8 cellular contexts compared by ENCODE assay signal in genomic region chr10:114404171-114405010, GRCh38. TPM values are rescaled to one million over a fixed set of nuclear protein-coding genes. Genes with fewer than 3 reads are reported as not detected.
DNase-seq lines count a peak whose midpoint lies in the region; ATAC-seq and TF ChIP-seq lines count a peak whose summit lies in the region.

Gene AFAP1L2, minus strand, starts transcription at chr10:114404502. Its CDS starts 47 bp downstream, at chr10:114404455.

- H3K27ac ChIP-seq in RWPE2 (ENCODE audit: poor library complexity, severe bottlenecking), result peak within 1 kb of the TSS; percentile 40
- no peak within 1 kb of the TSS for H3K27ac ChIP-seq in osteoblast (ENCODE audit: low read depth, low read length)

- no peak for TF ChIP-seq CTCF in RWPE2 (IDR thresholded peaks at IDR 0.05; ENCODE audit: poor library complexity, severe bottlenecking)
- TF ChIP-seq CTCF in foreskin fibroblast (IDR thresholded peaks at IDR 0.05; ENCODE audit: low read depth, low read length), result no peak
- TF ChIP-seq CTCF in osteoblast (IDR thresholded peaks at IDR 0.05; ENCODE audit: extremely low read depth, low read depth, low read length), result no peak

- H2AFZ ChIP-seq in osteoblast (ENCODE audit: low read length), result no peak within 1 kb of the TSS

- no peaks in the 10 kb centered on the region for H3K9me3 ChIP-seq in RWPE2 (ENCODE audit: severe bottlenecking)
- H3K9me3 ChIP-seq in osteoblast (ENCODE audit: low read depth, low read length), result no peaks in the 10 kb centered on the region

- H3K27me3 ChIP-seq in RWPE2 (ENCODE audit: insufficient read depth, poor library complexity, severe bottlenecking) (no peaks in the 10 kb centered on the region), osteoblast (ENCODE audit: insufficient read depth, low read length) (peaks cover 42% of the 10 kb centered on the region)

- peak within 1 kb of the TSS; percentile 48 for H3K4me3 ChIP-seq in RWPE2 (ENCODE audit: severe bottlenecking)
- peak within 1 kb of the TSS; percentile 20 to 35 for H3K4me3 ChIP-seq in foreskin fibroblast (ENCODE audit: low read depth in 1 of 2, low read length in 2 of 2)
- H3K4me3 ChIP-seq in osteoblast (ENCODE audit: insufficient read depth, low read length), result no peak within 1 kb of the TSS

- H3K79me2 ChIP-seq in osteoblast (ENCODE audit: insufficient read depth, low read length), result no peaks in the 10 kb centered on the region

- no peaks in the 10 kb centered on the region for H3K36me3 ChIP-seq in RWPE2 (ENCODE audit: low read depth)
- H3K36me3 ChIP-seq in osteoblast (ENCODE audit: insufficient read depth, low read length), result no peaks in the 10 kb centered on the region

- ATAC-seq in GM19351 (IDR thresholded peaks at IDR 0.05; ENCODE audit: unreplicated experiment), result peak; percentile 41
- peak; percentile 68 for ATAC-seq in RWPE2 (ENCODE audit: low read depth)
- no peak for ATAC-seq in HG03439 (IDR thresholded peaks at IDR 0.05; ENCODE audit: unreplicated experiment)
- ATAC-seq in GM18868 (IDR thresholded peaks at IDR 0.05; ENCODE audit: unreplicated experiment), result no peak
- ATAC-seq in GM21737 (IDR thresholded peaks at IDR 0.05; ENCODE audit: unreplicated experiment), result no peak

- no peak for DNase-seq in RWPE2 (ENCODE audit: low spot score)
- peak in 1 of 2 donors; percentile 26 for DNase-seq in foreskin fibroblast
- DNase-seq in osteoblast (ENCODE audit: insufficient read length, low spot score, missing footprints), result no peak
- DNase-seq in stimulated activated CD4-positive, alpha-beta T cell treated with anti-CD3 and anti-CD28 coated beads, Interleukin-4, amount 100 ng/mL, for 1 hour, result no peak

- no peaks in the 10 kb centered on the region for H4K20me1 ChIP-seq in osteoblast (ENCODE audit: insufficient read depth, low read length)

- H3K4me1 ChIP-seq in RWPE2 (ENCODE audit: insufficient read depth, poor library complexity, severe bottlenecking) (peaks cover 13% of the 10 kb centered on the region), osteoblast (ENCODE audit: insufficient read depth, low read length) (no peaks in the 10 kb centered on the region)

- peak within 1 kb of the TSS; percentile 23 for H3K4me2 ChIP-seq in osteoblast (ENCODE audit: insufficient read depth, low read length)

RNA-seq across cellular contexts. Expression of gene AFAP1L2, which starts in this region (rescaled TPM):
- total RNA-seq in osteoblast, result 0.36 TPM in 1 of 2 replicates, not detected in the other

Comparison
In these comparisons a context has a peak if more than half of its experiments do, and no peak if none do; other contexts are left out.
1. ATAC-seq: peak in GM19351 (single experiment) and RWPE2 (single experiment); none in HG03439 (single experiment), GM18868 (single experiment) and GM21737 (single experiment).